ENCODE assay signal across 8 cellular contexts in the genomic region with DNA sequence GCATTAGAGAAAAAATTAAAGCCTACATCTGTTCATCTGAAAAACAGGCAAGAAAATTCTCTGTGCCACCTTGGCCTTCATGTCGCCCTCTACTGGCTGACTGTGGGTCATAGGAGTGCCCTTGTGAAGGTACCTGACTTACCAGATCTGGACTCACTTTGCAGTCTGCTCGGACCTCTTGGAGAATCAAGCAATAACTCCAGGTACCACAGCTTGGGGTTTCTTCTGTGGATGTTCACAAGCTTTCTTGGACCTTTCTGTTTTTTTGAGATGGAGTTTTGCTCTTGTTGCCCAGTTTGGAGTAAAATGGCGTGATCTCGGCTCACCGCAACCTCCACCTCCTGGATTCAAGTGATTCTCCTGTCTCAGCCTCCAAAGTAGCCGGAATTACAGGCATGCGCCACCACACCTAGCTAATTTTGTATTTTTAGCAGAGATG. TPM values are rescaled to one million over a fixed set of nuclear protein-coding genes. Genes with fewer than 3 reads are reported as not detected.
DNase-seq lines count a peak whose midpoint lies in the region; ATAC-seq, FAIRE-seq and TF ChIP-seq lines count a peak whose summit lies in the region.

No MANE protein-coding gene starts in this region.

- H3K9ac ChIP-seq in parathyroid adenoma: no peak overlapping the region
- H3K9ac ChIP-seq in mesenchymal stem cell (ENCODE audit: low read length): no peak overlapping the region

- H3K4me1 Mint-ChIP-seq in Caco-2 (ENCODE audit: low read depth, unreplicated experiment): no peaks in the 10 kb centered on the region

- no peaks in the 10 kb centered on the region for H3K4me1 ChIP-seq in Caco-2
- no peaks in the 10 kb centered on the region for H3K4me1 ChIP-seq in parathyroid adenoma
- H3K4me1 ChIP-seq in mesenchymal stem cell (ENCODE audit: control insufficient read depth, insufficient read depth, low read depth, low read length): no peaks in the 10 kb centered on the region

- H3K79me1 ChIP-seq in mesenchymal stem cell (replicated peaks; ENCODE audit: low read length, poor library complexity, severe bottlenecking): no peaks in the 10 kb centered on the region

- no peak overlapping the region for H2AK5ac ChIP-seq in mesenchymal stem cell (ENCODE audit: low read length, severe bottlenecking)

- H3K4me2 ChIP-seq in parathyroid adenoma (ENCODE audit: low read length) (no peak overlapping the region), mesenchymal stem cell (ENCODE audit: low read length, poor library complexity, severe bottlenecking) (no peak overlapping the region)

- WGBS in mesenchymal stem cell: 68% methylated on average over 7 of the region's 7 CpGs

- no peaks in the 10 kb centered on the region for H3K27me3 ChIP-seq in Caco-2 (replicated peaks; ENCODE audit: control insufficient read depth, insufficient read depth, low read length)
- H3K27me3 ChIP-seq in parathyroid adenoma (ENCODE audit: control insufficient read depth, insufficient read depth, low read length): no peaks in the 10 kb centered on the region
- peaks cover 0 to 6% of the 10 kb centered on the region in 2 experiments for H3K27me3 ChIP-seq in mesenchymal stem cell (ENCODE audit: control insufficient read depth in 1 of 2, insufficient read depth in 1 of 2, low read length in 2 of 2)

- no peak overlapping the region for H3K14ac ChIP-seq in mesenchymal stem cell (ENCODE audit: low read length in 2 of 2)

- H2BK5ac ChIP-seq in mesenchymal stem cell (ENCODE audit: low read depth, low read length, poor library complexity, severe bottlenecking): no peak overlapping the region

- no peaks in the 10 kb centered on the region for H3K79me2 ChIP-seq in parathyroid adenoma

- peak in 1 of 2 experiments; percentile 28 for DNase-seq in Caco-2
- peak; percentile 59 for DNase-seq in activated CD8-positive, alpha-beta memory T cell treated with anti-CD3 and anti-CD28 coated beads for 24 hours
- no peak for DNase-seq in foreskin fibroblast
- DNase-seq in HTR-8/SVneo (ENCODE audit: insufficient read length, low spot score): no peak
- DNase-seq in mesenchymal stem cell: no peak

- CTCF ChIA-PET in Caco-2 (lab: Charles Lee): no interaction called here

- H3K4me3 ChIP-seq in Caco-2 (ENCODE audit: low read depth, low read length): no peak overlapping the region
- H3K4me3 ChIP-seq in parathyroid adenoma (ENCODE audit: low read depth, low read length): no peak overlapping the region
- H3K4me3 ChIP-seq in foreskin fibroblast (ENCODE audit: low read depth in 1 of 2, low read length in 2 of 2): no peak overlapping the region
- H3K4me3 ChIP-seq in mesenchymal stem cell (ENCODE audit: insufficient read depth in 1 of 2, low read depth in 1 of 2, low read length in 2 of 2): no peak overlapping the region

- no peak overlapping the region for H4K8ac ChIP-seq in mesenchymal stem cell (ENCODE audit: low read length)

- TF ChIP-seq CTCF in Caco-2 (IDR thresholded peaks at IDR 0.05; ENCODE audit: insufficient read depth in 1 of 2, low read depth in 1 of 2, low read length in 1 of 2, severe bottlenecking in 1 of 2, unreplicated experiment in 1 of 2) (peak; percentile 18 to 27), LNCAP (IDR thresholded peaks at IDR 0.05) (peak; percentile 72), parathyroid adenoma (IDR thresholded peaks at IDR 0.05) (peak; percentile 19), foreskin fibroblast (IDR thresholded peaks at IDR 0.05; ENCODE audit: low read depth, low read length) (no peak)

- no peak overlapping the region for H3K18ac ChIP-seq in mesenchymal stem cell (ENCODE audit: low read depth in 1 of 2, low read length in 2 of 2)

- no TSS peak for BruUV-seq in Caco-2 (replicated peaks; lab: Mats Ljungman, UMichigan)

- no peak for ATAC-seq in HG03159 (IDR thresholded peaks at IDR 0.05; ENCODE audit: unreplicated experiment)

- H3K23ac ChIP-seq in mesenchymal stem cell (ENCODE audit: low read length in 2 of 2): no peak overlapping the region

- no peaks in the 10 kb centered on the region for H3K36me3 Mint-ChIP-seq in Caco-2 (ENCODE audit: insufficient read depth, unreplicated experiment)

- H3K9me3 ChIP-seq in Caco-2: no peaks in the 10 kb centered on the region
- H3K9me3 ChIP-seq in parathyroid adenoma (ENCODE audit: control insufficient read depth, low read length): no peaks in the 10 kb centered on the region
- no peaks in the 10 kb centered on the region for H3K9me3 ChIP-seq in mesenchymal stem cell (ENCODE audit: control insufficient read depth, low read length)

- H3K27ac Mint-ChIP-seq in Caco-2 (ENCODE audit: unreplicated experiment): no peak overlapping the region

- no peak overlapping the region for H3K4me3 Mint-ChIP-seq in Caco-2 (ENCODE audit: unreplicated experiment)

- H2BK15ac ChIP-seq in mesenchymal stem cell (ENCODE audit: low read depth, poor library complexity, severe bottlenecking): no peak overlapping the region

- no peak for FAIRE-seq in HTR-8/SVneo (lab: Jason Lieb, UNC)

- H3K27me3 Mint-ChIP-seq in Caco-2 (ENCODE audit: insufficient read depth, unreplicated experiment): peaks cover 3% of the 10 kb centered on the region

- POLR2A ChIA-PET in Caco-2 (lab: Charles Lee): no interaction called here

- no peak overlapping the region for H2BK120ac ChIP-seq in mesenchymal stem cell (ENCODE audit: low read depth, low read length)

- no peak overlapping the region for H3K4ac ChIP-seq in mesenchymal stem cell (ENCODE audit: low read depth in 1 of 2, low read length in 2 of 2)

- H3K27ac ChIP-seq in parathyroid adenoma (no peak overlapping the region), mesenchymal stem cell (ENCODE audit: low read length, poor library complexity, severe bottlenecking) (no peak overlapping the region)

- no peak overlapping the region for H2BK12ac ChIP-seq in mesenchymal stem cell (ENCODE audit: low read length in 2 of 2)

- H2AFZ ChIP-seq in parathyroid adenoma (no peak overlapping the region), mesenchymal stem cell (ENCODE audit: low read depth, low read length) (no peak overlapping the region)

- no peaks in the 10 kb centered on the region for H3K9me3 Mint-ChIP-seq in Caco-2 (ENCODE audit: unreplicated experiment)

- intact Hi-C loops in Caco-2 (cut with micrococcal nuclease; ENCODE audit: unreplicated experiment): no loop called here

- H4K91ac ChIP-seq in mesenchymal stem cell (ENCODE audit: low read length): no peak overlapping the region

- no peaks in the 10 kb centered on the region for H3K36me3 ChIP-seq in Caco-2 (ENCODE audit: control insufficient read depth, insufficient read depth, low read length)
- H3K36me3 ChIP-seq in parathyroid adenoma (ENCODE audit: control insufficient read depth, insufficient read depth, low read length): no peaks in the 10 kb centered on the region
- no peaks in the 10 kb centered on the region for H3K36me3 ChIP-seq in mesenchymal stem cell (ENCODE audit: control insufficient read depth in 1 of 2, insufficient read depth in 2 of 2, low read depth in 1 of 2, low read length in 2 of 2)

RNA-seq across cellular contexts. Expression of gene PRAMEF18, which starts 2.4 kb away (rescaled TPM):
- total RNA-seq in Caco-2 (2022): not detected in 2 replicates
- polyA plus RNA-seq in mesenchymal stem cell (2013, experiment 1 of 2): not detected
- not detected for polyA plus RNA-seq in mesenchymal stem cell (2013, experiment 2 of 2)

RNA-seq across cellular contexts. Expression of gene PRAMEF5, which starts 25.6 kb away (rescaled TPM):
- total RNA-seq in Caco-2 (2022): not detected in 2 replicates
- polyA plus RNA-seq in mesenchymal stem cell (2013, experiment 1 of 2): not detected
- not detected for polyA plus RNA-seq in mesenchymal stem cell (2013, experiment 2 of 2)

RNA-seq across cellular contexts. Expression of gene PRAMEF13, which starts 27.2 kb away (rescaled TPM):
- not detected in 2 replicates for total RNA-seq in Caco-2 (2022)
- not detected for polyA plus RNA-seq in mesenchymal stem cell (2013, experiment 1 of 2)
- polyA plus RNA-seq in mesenchymal stem cell (2013, experiment 2 of 2): not detected

RNA-seq across cellular contexts. Expression of gene PRAMEF8, which starts 56.6 kb away (rescaled TPM):
- total RNA-seq in Caco-2 (2022): not detected in 2 replicates
- not detected for polyA plus RNA-seq in mesenchymal stem cell (2013, experiment 1 of 2)
- not detected for polyA plus RNA-seq in mesenchymal stem cell (2013, experiment 2 of 2)

RNA-seq across cellular contexts. Expression of gene PRAMEF9, which starts 56.7 kb away (rescaled TPM):
- not detected in 2 replicates for total RNA-seq in Caco-2 (2022)
- polyA plus RNA-seq in mesenchymal stem cell (2013, experiment 1 of 2): not detected
- polyA plus RNA-seq in mesenchymal stem cell (2013, experiment 2 of 2): not detected
